Comparison of ENCODE assay signal across 36 cellular contexts in genomic region chr4:114193625-114194399, GRCh38.
"Had no signal": no experiment of that assay in that cellular context is flagged by ENCODE, and none has a peak within 500 bp of the region (broad histone marks: within the 10 kb centered on the region; RNA-seq: fewer than 3 reads in every experiment).

No MANE protein-coding gene starts in this region.

- H3K4me3 Mint-ChIP-seq: activated B cell treated with CpG ODN at 0.5 μM for 24 hours; activated CD8-positive, alpha-beta memory T cell treated with anti-CD3 and anti-CD28 coated beads, Interleukin-2, amount 10 ng/mL, durations not matched to agents 7 days and 5 days; activated CD8-positive, alpha-beta T cell treated with anti-CD3 and anti-CD28 coated beads for 36 hours; activated naive CD4-positive, alpha-beta T cell treated with anti-CD3 and anti-CD28 coated beads for 36 hours; activated naive CD4-positive, alpha-beta T cell treated with anti-CD3 and anti-CD28 coated beads, Interleukin-2, amount 50 U/mL, for 24 hours; activated naive CD8-positive, alpha-beta T cell treated with anti-CD3 and anti-CD28 coated beads for 36 hours; activated naive CD8-positive, alpha-beta T cell treated with anti-CD3 and anti-CD28 coated beads, Interleukin-2, amount 50 U/mL, for 24 hours; activated T-helper 1 cell treated with anti-CD3 and anti-CD28 coated beads, Interleukin-12 subunit alpha, Interleukin-12 subunit beta, Interleukin-2, Interleukin-4 antibody, amounts not matched to agents 30 ng/mL and 10 ng/mL and 1 ng/mL, durations not matched to agents 14 hours and 24 hours and 36 hours; effector memory CD8-positive, alpha-beta T cell; T-helper 17 cell; T-helper 2 cell treated with Interferon-gamma antibody and Interleukin-4, amounts not matched to agents 5 μg/mL and 100 μg/mL, for 36 hours had no signal

- H3K27me3 ChIP-seq: adrenal gland, body of pancreas, esophagus squamous epithelium, foreskin keratinocyte, gastrocnemius medialis had no signal

- H3K36me3 Mint-ChIP-seq: activated CD8-positive, alpha-beta memory T cell treated with anti-CD3 and anti-CD28 coated beads, Interleukin-2, amount 10 ng/mL, durations not matched to agents 7 days and 5 days; activated naive CD4-positive, alpha-beta T cell treated with anti-CD3 and anti-CD28 coated beads, Interleukin-2, amount 50 U/mL, for 24 hours; activated naive CD8-positive, alpha-beta T cell treated with anti-CD3 and anti-CD28 coated beads for 36 hours had no signal

- DNase-seq: activated B cell treated with CpG ODN at 0.5 μM for 24 hours; activated CD4-positive, alpha-beta T cell treated with anti-CD3 and anti-CD28 coated beads for 48 hours; activated CD4-positive, alpha-beta T cell treated with anti-CD3 and anti-CD28 coated beads, Interleukin-2, amount 50 U/mL, for 1 hour; activated CD4-positive, alpha-beta T cell treated with anti-CD3 and anti-CD28 coated beads, Interleukin-2, amount 50 U/mL, for 48 hours; activated CD8-positive, alpha-beta memory T cell treated with anti-CD3 and anti-CD28 coated beads, Interleukin-2, amount 10 ng/mL, durations not matched to agents 7 days and 5 days; activated CD8-positive, alpha-beta memory T cell treated with anti-CD3 and anti-CD28 coated beads, Interleukin-2, amount 50 U/mL, for 4 hours; activated CD8-positive, alpha-beta T cell treated with anti-CD3 and anti-CD28 coated beads for 36 hours; activated effector memory CD4-positive, alpha-beta T cell treated with anti-CD3 and anti-CD28 coated beads, Interleukin-2, amount 50 U/mL, for 16 hours; activated naive CD4-positive, alpha-beta T cell treated with anti-CD3 and anti-CD28 coated beads for 36 hours; activated naive CD8-positive, alpha-beta T cell treated with anti-CD3 and anti-CD28 coated beads for 36 hours; activated naive CD8-positive, alpha-beta T cell treated with anti-CD3 and anti-CD28 coated beads, Interleukin-2, amount 50 U/mL, for 24 hours; activated T-cell treated with anti-CD3 and anti-CD28 coated beads, Interleukin-2, amount 50 U/mL, for 1 hour; activated T-cell treated with anti-CD3 and anti-CD28 coated beads, Interleukin-2, amount 50 U/mL, for 48 hours; adrenal gland; amygdala; aorta; body of pancreas; caudate nucleus; cortex of kidney; dermis blood vessel endothelial cell; effector CD4-positive, alpha-beta T cell; effector memory CD8-positive, alpha-beta T cell; esophagus squamous epithelium; foreskin keratinocyte; gastrocnemius medialis; glutamatergic neuron; T-helper 1 cell; T-helper 17 cell; T1000; WERI-Rb-1 had no signal

- H3K4me3 ChIP-seq: adrenal gland, body of pancreas, esophagus squamous epithelium, gastrocnemius medialis had no signal

- H3K4me1 Mint-ChIP-seq: activated B cell treated with CpG ODN at 0.5 μM for 24 hours; activated CD8-positive, alpha-beta memory T cell treated with anti-CD3 and anti-CD28 coated beads, Interleukin-2, amount 10 ng/mL, durations not matched to agents 7 days and 5 days; activated naive CD4-positive, alpha-beta T cell treated with anti-CD3 and anti-CD28 coated beads, Interleukin-2, amount 50 U/mL, for 24 hours; activated naive CD8-positive, alpha-beta T cell treated with anti-CD3 and anti-CD28 coated beads for 36 hours; activated naive CD8-positive, alpha-beta T cell treated with anti-CD3 and anti-CD28 coated beads, Interleukin-2, amount 50 U/mL, for 24 hours had no signal

- H3K27ac Mint-ChIP-seq: activated B cell treated with CpG ODN at 0.5 μM for 24 hours; activated CD8-positive, alpha-beta memory T cell treated with anti-CD3 and anti-CD28 coated beads, Interleukin-2, amount 10 ng/mL, durations not matched to agents 7 days and 5 days; activated CD8-positive, alpha-beta T cell treated with anti-CD3 and anti-CD28 coated beads for 36 hours; activated naive CD4-positive, alpha-beta T cell treated with anti-CD3 and anti-CD28 coated beads for 36 hours; activated naive CD4-positive, alpha-beta T cell treated with anti-CD3 and anti-CD28 coated beads, Interleukin-2, amount 50 U/mL, for 24 hours; activated naive CD8-positive, alpha-beta T cell treated with anti-CD3 and anti-CD28 coated beads for 36 hours; activated naive CD8-positive, alpha-beta T cell treated with anti-CD3 and anti-CD28 coated beads, Interleukin-2, amount 50 U/mL, for 24 hours; activated T-helper 1 cell treated with anti-CD3 and anti-CD28 coated beads, Interleukin-12 subunit alpha, Interleukin-12 subunit beta, Interleukin-2, Interleukin-4 antibody, amounts not matched to agents 30 ng/mL and 10 ng/mL and 1 ng/mL, durations not matched to agents 14 hours and 24 hours and 36 hours; activated T-helper 2 cell treated with anti-CD3 and anti-CD28 coated beads, Interferon-gamma antibody, Interleukin-2, Interleukin-4, amounts not matched to agents 10 μg/mL and 5 μg/mL and 100 μg/mL, durations not matched to agents 14 hours and 24 hours and 36 hours; effector memory CD8-positive, alpha-beta T cell; T-helper 17 cell; T-helper 2 cell treated with Interferon-gamma antibody and Interleukin-4, amounts not matched to agents 5 μg/mL and 100 μg/mL, for 36 hours had no signal

- H3K27me3 Mint-ChIP-seq: activated B cell treated with CpG ODN at 0.5 μM for 24 hours had no signal

- H3K27ac ChIP-seq: adrenal gland, body of pancreas, epithelial cell of prostate, esophagus squamous epithelium, foreskin keratinocyte, gastrocnemius medialis, WERI-Rb-1 had no signal

- H3K4me1 ChIP-seq: adrenal gland, body of pancreas, esophagus squamous epithelium, foreskin keratinocyte, gastrocnemius medialis had no signal

- H3K36me3 ChIP-seq: adrenal gland, esophagus squamous epithelium, gastrocnemius medialis, WERI-Rb-1 had no signal

- H3K9me3 ChIP-seq: adrenal gland, body of pancreas, esophagus squamous epithelium, gastrocnemius medialis had no signal

- H3K9me3 Mint-ChIP-seq: activated B cell treated with CpG ODN at 0.5 μM for 24 hours; activated CD8-positive, alpha-beta T cell treated with anti-CD3 and anti-CD28 coated beads for 36 hours; activated naive CD4-positive, alpha-beta T cell treated with anti-CD3 and anti-CD28 coated beads for 36 hours; activated naive CD4-positive, alpha-beta T cell treated with anti-CD3 and anti-CD28 coated beads, Interleukin-2, amount 50 U/mL, for 24 hours; activated naive CD8-positive, alpha-beta T cell treated with anti-CD3 and anti-CD28 coated beads, Interleukin-2, amount 50 U/mL, for 24 hours; activated T-helper 1 cell treated with anti-CD3 and anti-CD28 coated beads, Interleukin-12 subunit alpha, Interleukin-12 subunit beta, Interleukin-2, Interleukin-4 antibody, amounts not matched to agents 30 ng/mL and 10 ng/mL and 1 ng/mL, durations not matched to agents 14 hours and 24 hours and 36 hours; activated T-helper 2 cell treated with anti-CD3 and anti-CD28 coated beads, Interferon-gamma antibody, Interleukin-2, Interleukin-4, amounts not matched to agents 10 μg/mL and 5 μg/mL and 100 μg/mL, durations not matched to agents 14 hours and 24 hours and 36 hours; effector memory CD8-positive, alpha-beta T cell; T-helper 2 cell treated with Interferon-gamma antibody and Interleukin-4, amounts not matched to agents 5 μg/mL and 100 μg/mL, for 36 hours had no signal

- ATAC-seq: activated CD4-positive, CD25-positive, alpha-beta regulatory T cell treated with anti-CD3 and anti-CD28 coated beads, Interleukin-2, amount 50 U/mL, for 24 hours; activated CD8-positive, alpha-beta memory T cell treated with anti-CD3 and anti-CD28 coated beads, Interleukin-2, amount 10 ng/mL, durations not matched to agents 7 days and 5 days; activated CD8-positive, alpha-beta T cell treated with anti-CD3 and anti-CD28 coated beads for 36 hours; activated naive CD8-positive, alpha-beta T cell treated with anti-CD3 and anti-CD28 coated beads, Interleukin-2, amount 50 U/mL, for 24 hours; body of pancreas; effector memory CD8-positive, alpha-beta T cell; foreskin keratinocyte; gastrocnemius medialis; T-helper 17 cell had no signal
